In the genomic region with DNA sequence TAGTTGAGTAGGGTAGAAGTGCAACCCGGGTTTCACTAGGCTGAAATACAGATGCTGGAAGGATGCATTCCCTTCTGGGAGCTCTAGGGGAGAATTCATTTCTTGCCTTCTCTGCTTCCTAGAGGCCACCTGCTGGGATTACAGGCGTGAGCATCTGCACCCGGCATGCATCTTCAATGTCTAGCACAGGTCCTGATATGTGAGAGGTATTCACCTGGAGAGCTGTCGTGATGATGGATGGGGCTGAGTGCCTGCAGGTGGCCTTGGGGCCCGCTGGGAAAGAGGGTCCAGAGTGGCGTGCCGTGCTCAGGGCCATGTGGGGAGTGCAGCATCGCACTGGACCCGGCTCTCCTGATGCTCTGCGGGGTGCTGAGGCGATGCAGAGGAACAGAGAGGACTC, we compare ENCODE assay signal across 1 cellular context.
TF ChIP-seq lines count a peak whose summit lies in the region.

No MANE protein-coding gene starts in this region.

TF ChIP-seq in HepG2, 621 proteins besides CTCF, POLR2A, EP300 and RAD21:
- TF ChIP-seq, protein P1, sequence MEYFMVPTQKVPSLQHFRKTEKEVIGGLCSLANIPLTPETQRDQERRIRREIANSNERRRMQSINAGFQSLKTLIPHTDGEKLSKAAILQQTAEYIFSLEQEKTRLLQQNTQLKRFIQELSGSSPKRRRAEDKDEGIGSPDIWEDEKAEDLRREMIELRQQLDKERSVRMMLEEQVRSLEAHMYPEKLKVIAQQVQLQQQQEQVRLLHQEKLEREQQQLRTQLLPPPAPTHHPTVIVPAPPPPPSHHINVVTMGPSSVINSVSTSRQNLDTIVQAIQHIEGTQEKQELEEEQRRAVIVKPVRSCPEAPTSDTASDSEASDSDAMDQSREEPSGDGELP (IDR thresholded peaks at IDR 0.05; ENCODE audit: borderline replicate concordance, low read depth) = 0 out of 2 replicates have a peak, but pooled peaks have one; percentile 4
- TF ChIP-seq, protein P2, sequence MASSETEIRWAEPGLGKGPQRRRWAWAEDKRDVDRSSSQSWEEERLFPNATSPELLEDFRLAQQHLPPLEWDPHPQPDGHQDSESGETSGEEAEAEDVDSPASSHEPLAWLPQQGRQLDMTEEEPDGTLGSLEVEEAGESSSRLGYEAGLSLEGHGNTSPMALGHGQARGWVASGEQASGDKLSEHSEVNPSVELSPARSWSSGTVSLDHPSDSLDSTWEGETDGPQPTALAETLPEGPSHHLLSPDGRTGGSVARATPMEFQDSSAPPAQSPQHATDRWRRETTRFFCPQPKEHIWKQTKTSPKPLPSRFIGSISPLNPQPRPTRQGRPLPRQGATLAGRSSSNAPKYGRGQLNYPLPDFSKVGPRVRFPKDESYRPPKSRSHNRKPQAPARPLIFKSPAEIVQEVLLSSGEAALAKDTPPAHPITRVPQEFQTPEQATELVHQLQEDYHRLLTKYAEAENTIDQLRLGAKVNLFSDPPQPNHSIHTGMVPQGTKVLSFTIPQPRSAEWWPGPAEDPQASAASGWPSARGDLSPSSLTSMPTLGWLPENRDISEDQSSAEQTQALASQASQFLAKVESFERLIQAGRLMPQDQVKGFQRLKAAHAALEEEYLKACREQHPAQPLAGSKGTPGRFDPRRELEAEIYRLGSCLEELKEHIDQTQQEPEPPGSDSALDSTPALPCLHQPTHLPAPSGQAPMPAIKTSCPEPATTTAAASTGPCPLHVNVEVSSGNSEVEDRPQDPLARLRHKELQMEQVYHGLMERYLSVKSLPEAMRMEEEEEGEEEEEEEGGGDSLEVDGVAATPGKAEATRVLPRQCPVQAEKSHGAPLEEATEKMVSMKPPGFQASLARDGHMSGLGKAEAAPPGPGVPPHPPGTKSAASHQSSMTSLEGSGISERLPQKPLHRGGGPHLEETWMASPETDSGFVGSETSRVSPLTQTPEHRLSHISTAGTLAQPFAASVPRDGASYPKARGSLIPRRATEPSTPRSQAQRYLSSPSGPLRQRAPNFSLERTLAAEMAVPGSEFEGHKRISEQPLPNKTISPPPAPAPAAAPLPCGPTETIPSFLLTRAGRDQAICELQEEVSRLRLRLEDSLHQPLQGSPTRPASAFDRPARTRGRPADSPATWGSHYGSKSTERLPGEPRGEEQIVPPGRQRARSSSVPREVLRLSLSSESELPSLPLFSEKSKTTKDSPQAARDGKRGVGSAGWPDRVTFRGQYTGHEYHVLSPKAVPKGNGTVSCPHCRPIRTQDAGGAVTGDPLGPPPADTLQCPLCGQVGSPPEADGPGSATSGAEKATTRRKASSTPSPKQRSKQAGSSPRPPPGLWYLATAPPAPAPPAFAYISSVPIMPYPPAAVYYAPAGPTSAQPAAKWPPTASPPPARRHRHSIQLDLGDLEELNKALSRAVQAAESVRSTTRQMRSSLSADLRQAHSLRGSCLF (CRISPR knock-in tag; IDR thresholded peaks at IDR 0.05; ENCODE audit: borderline replicate concordance) = no peak
- TF ChIP-seq, protein P3, sequence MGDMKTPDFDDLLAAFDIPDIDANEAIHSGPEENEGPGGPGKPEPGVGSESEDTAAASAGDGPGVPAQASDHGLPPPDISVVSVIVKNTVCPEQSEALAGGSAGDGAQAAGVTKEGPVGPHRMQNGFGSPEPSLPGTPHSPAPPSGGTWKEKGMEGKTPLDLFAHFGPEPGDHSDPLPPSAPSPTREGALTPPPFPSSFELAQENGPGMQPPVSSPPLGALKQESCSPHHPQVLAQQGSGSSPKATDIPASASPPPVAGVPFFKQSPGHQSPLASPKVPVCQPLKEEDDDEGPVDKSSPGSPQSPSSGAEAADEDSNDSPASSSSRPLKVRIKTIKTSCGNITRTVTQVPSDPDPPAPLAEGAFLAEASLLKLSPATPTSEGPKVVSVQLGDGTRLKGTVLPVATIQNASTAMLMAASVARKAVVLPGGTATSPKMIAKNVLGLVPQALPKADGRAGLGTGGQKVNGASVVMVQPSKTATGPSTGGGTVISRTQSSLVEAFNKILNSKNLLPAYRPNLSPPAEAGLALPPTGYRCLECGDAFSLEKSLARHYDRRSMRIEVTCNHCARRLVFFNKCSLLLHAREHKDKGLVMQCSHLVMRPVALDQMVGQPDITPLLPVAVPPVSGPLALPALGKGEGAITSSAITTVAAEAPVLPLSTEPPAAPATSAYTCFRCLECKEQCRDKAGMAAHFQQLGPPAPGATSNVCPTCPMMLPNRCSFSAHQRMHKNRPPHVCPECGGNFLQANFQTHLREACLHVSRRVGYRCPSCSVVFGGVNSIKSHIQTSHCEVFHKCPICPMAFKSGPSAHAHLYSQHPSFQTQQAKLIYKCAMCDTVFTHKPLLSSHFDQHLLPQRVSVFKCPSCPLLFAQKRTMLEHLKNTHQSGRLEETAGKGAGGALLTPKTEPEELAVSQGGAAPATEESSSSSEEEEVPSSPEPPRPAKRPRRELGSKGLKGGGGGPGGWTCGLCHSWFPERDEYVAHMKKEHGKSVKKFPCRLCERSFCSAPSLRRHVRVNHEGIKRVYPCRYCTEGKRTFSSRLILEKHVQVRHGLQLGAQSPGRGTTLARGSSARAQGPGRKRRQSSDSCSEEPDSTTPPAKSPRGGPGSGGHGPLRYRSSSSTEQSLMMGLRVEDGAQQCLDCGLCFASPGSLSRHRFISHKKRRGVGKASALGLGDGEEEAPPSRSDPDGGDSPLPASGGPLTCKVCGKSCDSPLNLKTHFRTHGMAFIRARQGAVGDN (CRISPR knock-in tag; IDR thresholded peaks at IDR 0.05) = peak; percentile 20; the same call in 1 of the 2 replicates
- TF ChIP-seq HIC2 (CRISPR knock-in tag; IDR thresholded peaks at IDR 0.05; ENCODE audit: low read depth) = no peak
